ENCODE assay signal across 8 cellular contexts in genomic region chr2:72825271-72826155, GRCh38. TPM values are rescaled to one million over a fixed set of nuclear protein-coding genes. Genes with fewer than 3 reads are reported as not detected.
DNase-seq lines count a peak whose midpoint lies in the region; ATAC-seq and TF ChIP-seq lines count a peak whose summit lies in the region.

TSS of gene EXOC6B (minus strand) at chr2:72826033.

- H3K27me3 Mint-ChIP-seq in GM23338 (ENCODE audit: insufficient read depth, low read depth, poor library complexity) = peaks cover 6% of the 10 kb centered on the region
- no peaks in the 10 kb centered on the region for H3K27me3 Mint-ChIP-seq in nephron (ENCODE audit: low read depth)

- no peaks in the 10 kb centered on the region; the same call in 1 of the 2 replicates for H3K9me2 ChIP-seq in GM23338 (ENCODE audit: insufficient read depth)

- H2AFZ ChIP-seq in GM23338 = peak within 1 kb of the TSS; percentile 96

- H3K4me3 ChIP-seq in GM23338 = peak within 1 kb of the TSS; percentile 92
- peak within 1 kb of the TSS; percentile 84 for H3K4me3 ChIP-seq in fibroblast of the aortic adventitia (ENCODE audit: low read depth, low read length)

- no peaks in the 10 kb centered on the region for H3K27me3 ChIP-seq in GM23338 (ENCODE audit: insufficient read depth)

- H3K36me3 ChIP-seq in GM23338 (ENCODE audit: insufficient read depth) = no peaks in the 10 kb centered on the region

- peaks cover 27% of the 10 kb centered on the region for H3K79me2 ChIP-seq in GM23338 (replicated peaks; ENCODE audit: insufficient read depth)

- H4K20me1 ChIP-seq in GM23338 (replicated peaks; ENCODE audit: insufficient read depth) = no peaks in the 10 kb centered on the region

- TF ChIP-seq CTCF in GM23338 (conservative IDR thresholded peaks at IDR 0.05; ENCODE audit: low read depth in 2 of 2) = no peak
- no peak for TF ChIP-seq CTCF in fibroblast of the aortic adventitia (IDR thresholded peaks at IDR 0.05; ENCODE audit: insufficient read depth, low read length)
- TF ChIP-seq CTCF in nephron (IDR thresholded peaks at IDR 0.05; ENCODE audit: unreplicated experiment in 3 of 3) = no peak

- H3K4me2 ChIP-seq in GM23338 = peak within 1 kb of the TSS; percentile 85

- peak within 1 kb of the TSS; percentile 98 for H3K4me3 Mint-ChIP-seq in GM23338
- peak within 1 kb of the TSS; percentile 95 to 98 (median 96) for H3K4me3 Mint-ChIP-seq in nephron

- H3K36me3 Mint-ChIP-seq in GM23338 (ENCODE audit: low read depth) (peaks cover 3% of the 10 kb centered on the region), nephron (ENCODE audit: low read depth) (peaks cover 20% of the 10 kb centered on the region)

- H3K4me1 Mint-ChIP-seq in GM23338 (peaks cover 24% of the 10 kb centered on the region), nephron (peaks cover 27% of the 10 kb centered on the region)

- no peaks in the 10 kb centered on the region; the same call in 1 of the 2 replicates for H3F3A ChIP-seq in GM23338 (replicated peaks; ENCODE audit: low read depth)

- H3K9me3 Mint-ChIP-seq in GM23338 = no peaks in the 10 kb centered on the region
- no peaks in the 10 kb centered on the region for H3K9me3 Mint-ChIP-seq in nephron

- ATAC-seq in GM23338 = peak; percentile 94
- peak; percentile 90 for ATAC-seq in stimulated activated naive CD8-positive, alpha-beta T cell treated with anti-CD3 and anti-CD28 coated beads, Interleukin-15, Interleukin-2, amounts not matched to agents 100 U/mL and 50 U/mL, for 24 hours

- H3K27ac Mint-ChIP-seq in GM23338 (peak within 1 kb of the TSS; percentile 96), nephron (peak within 1 kb of the TSS; percentile 75 to 91 (median 85))

- H3K27ac ChIP-seq in GM23338 (ENCODE audit: low read depth) = peak within 1 kb of the TSS; percentile 78; the same call in 1 of the 2 replicates

- peak; percentile 92 for DNase-seq in DMS79 treated with DMSO at 0.1 percent for 48 hours (lab: John Stamatoyannopoulos, UW)
- peak; percentile 98 for DNase-seq in GM23338 (ENCODE audit: low spot score)
- DNase-seq in LHCN-M2 (ENCODE audit: low read depth) = peak; percentile 86
- peak; percentile 75 for DNase-seq in activated effector memory CD4-positive, alpha-beta T cell treated with Interleukin-2 at 50 U/mL for 16 hours
- DNase-seq in fibroblast of the aortic adventitia (ENCODE audit: low read depth) = peak; percentile 89
- DNase-seq in stimulated activated naive CD8-positive, alpha-beta T cell treated with anti-CD3 and anti-CD28 coated beads, Interleukin-15, Interleukin-2, amounts not matched to agents 100 U/mL and 50 U/mL, for 24 hours = peak; percentile 93

- H3K4me1 ChIP-seq in GM23338 (ENCODE audit: insufficient read depth) = peaks cover 15% of the 10 kb centered on the region

- TF ChIP-seq POLR2A in Raji (IDR thresholded peaks at IDR 0.05; ENCODE audit: insufficient read depth, low read depth, low read length) = peak; percentile 62

TF ChIP-seq in GM23338, 12 proteins besides CTCF, POLR2A, EP300 and RAD21 (continues in another document):
- TF ChIP-seq ZNF331 (CRISPR knock-in tag; IDR thresholded peaks at IDR 0.05; ENCODE audit: low read depth) (no peak), ETS1 (IDR thresholded peaks at IDR 0.05) (peak; percentile 76), EZH2 (IDR thresholded peaks at IDR 0.05; ENCODE audit: low read depth, unreplicated experiment) (no peak), CREB1 (CRISPR knock-in tag; IDR thresholded peaks at IDR 0.05; ENCODE audit: low read depth) (peak; percentile 94), JUNB (IDR thresholded peaks at IDR 0.05; ENCODE audit: unreplicated experiment) (no peak), REST (IDR thresholded peaks at IDR 0.05; ENCODE audit: unreplicated experiment) (peak; percentile 26), STAT1 (IDR thresholded peaks at IDR 0.05; ENCODE audit: unreplicated experiment) (no peak), NANOG (IDR thresholded peaks at IDR 0.05; ENCODE audit: borderline replicate concordance) (no peak), POLR2AphosphoS5 (IDR thresholded peaks at IDR 0.05; ENCODE audit: low read depth) (peak; percentile 95), EZH2phosphoT487 (IDR thresholded peaks at IDR 0.05; ENCODE audit: unreplicated experiment) (no peak)

RNA-seq across cellular contexts. Expression of gene EXOC6B, which starts in this region (rescaled TPM):
- total RNA-seq in GM23338 (2014; rRNA removed; shearing (Covaris generic)) = 43.5 and 45.9 TPM in 2 replicates
- polyA plus RNA-seq in GM23338 (2016; fragmentation: Nextera tagmentation; extraction: Ambion mirVana) = 6.7 and 7.2 TPM in 2 replicates
- total RNA-seq in LHCN-M2 (2014; rRNA removed) (10.1 and 16.7 TPM in 2 replicates), fibroblast of the aortic adventitia (ENCODE audit: low replicate concordance) (28.4 and 30.2 TPM in 2 replicates)
- polyA plus RNA-seq in LHCN-M2 (2012) = 9.0 TPM

Comparison
In these comparisons a context has a peak if more than half of its experiments do, and no peak if none do; other contexts are left out.
1. Peak in every context shown above with its lines: DNase-seq, ATAC-seq, H3K4me3 ChIP-seq and H3K27ac ChIP-seq.